Comparison of ENCODE assay signal across 27 cellular contexts in genomic region chr10:107129013-107129412, GRCh38.
"Had no signal": no experiment of that assay in that cellular context is flagged by ENCODE, and none has a peak within 500 bp of the region (broad histone marks: within the 10 kb centered on the region; RNA-seq: fewer than 3 reads in every experiment).

No MANE protein-coding gene starts in this region.

- H3K27ac ChIP-seq: stomach, suprapubic skin, testis, thoracic aorta, thyroid gland, tibial artery, transverse colon, upper lobe of left lung, upper lobe of right lung, uterus, vagina had no signal

- H3K4me3 ChIP-seq: stomach, suprapubic skin, testis, thoracic aorta, thyroid gland, tibial artery, tibial nerve, transverse colon, upper lobe of left lung, upper lobe of right lung, uterus, vagina had no signal

- H3K27me3 ChIP-seq: stomach, suprapubic skin, testis, thyroid gland, tibial artery, tibial nerve, transverse colon, upper lobe of left lung, upper lobe of right lung, uterus, vagina had no signal

- FAIRE-seq: urothelium cell line had no signal

- H3K9me3 ChIP-seq: stomach, suprapubic skin, testis, thoracic aorta, thyroid gland, tibial artery, tibial nerve, transverse colon, upper lobe of left lung, upper lobe of right lung, uterus, vagina had no signal

- ATAC-seq: stimulated activated effector memory CD8-positive, alpha-beta T cell treated with anti-CD3 and anti-CD28 coated beads, Interleukin-12 subunit alpha, Interleukin-12 subunit beta, amount 100 ng/mL, for 72 hours; stimulated activated memory B cell treated with anti-CD40 and anti-IgM and Interleukin-4, amounts not matched to agents 10 μg/mL and 1 μg/mL and 100 μg/mL, for 72 hours; stimulated activated naive B cell treated with anti-CD40 and anti-IgM and Interleukin-4, amounts not matched to agents 10 μg/mL and 1 μg/mL and 100 μg/mL, for 72 hours; stimulated activated naive CD8-positive, alpha-beta T cell treated with anti-CD3 and anti-CD28 coated beads, Interleukin-15, amount 100 ng/mL, for 72 hours; stimulated activated naive CD8-positive, alpha-beta T cell treated with anti-CD3 and anti-CD28 coated beads, Interleukin-15, Interleukin-2, amounts not matched to agents 100 U/mL and 50 U/mL, for 24 hours; upper lobe of right lung had no signal

- DNase-seq: stimulated activated CD4-positive, alpha-beta T cell treated with anti-CD3 and anti-CD28 coated beads, Interleukin-2, amount 100 ng/mL, for 48 hours; stimulated activated CD4-positive, alpha-beta T cell treated with anti-CD3 and anti-CD28 coated beads, Interleukin-4, amount 100 ng/mL, for 1 hour; stimulated activated CD4-positive, alpha-beta T cell treated with anti-CD3 and anti-CD28 coated beads, Interleukin-4, amount 100 ng/mL, for 24 hours; stimulated activated CD4-positive, alpha-beta T cell treated with anti-CD3 and anti-CD28 coated beads, Interleukin-4, amount 100 ng/mL, for 4 hours; stimulated activated CD8-positive, alpha-beta memory T cell treated with anti-CD3 and anti-CD28 coated beads, Interleukin-4, amount 100 ng/mL, for 48 hours; stimulated activated naive B cell treated with anti-CD40 and anti-IgM and Interleukin-4, amounts not matched to agents 10 μg/mL and 1 μg/mL and 100 μg/mL, for 72 hours; stimulated activated naive CD4-positive, alpha-beta T cell; stimulated activated naive CD4-positive, alpha-beta T cell treated with Interleukin-2 at 50 U/mL for 16 hours; stimulated activated naive CD8-positive, alpha-beta T cell treated with anti-CD3 and anti-CD28 coated beads, Interleukin-15, amount 100 ng/mL, for 72 hours; stimulated activated naive CD8-positive, alpha-beta T cell treated with anti-CD3 and anti-CD28 coated beads, Interleukin-15, Interleukin-2, amounts not matched to agents 100 U/mL and 50 U/mL, for 24 hours; stomach; substantia nigra; testis; thyroid gland; tibial artery; transverse colon; trophoblast cell; upper lobe of left lung; upper lobe of right lung; uterus had no signal

- H3K4me1 ChIP-seq: stomach, suprapubic skin, testis, tibial artery, transverse colon, upper lobe of left lung, upper lobe of right lung, uterus, vagina had no signal

- H3K36me3 ChIP-seq: stomach, suprapubic skin, thoracic aorta, thyroid gland, tibial artery, tibial nerve, transverse colon, upper lobe of left lung, upper lobe of right lung, uterus, vagina had no signal
